In the genomic region with DNA sequence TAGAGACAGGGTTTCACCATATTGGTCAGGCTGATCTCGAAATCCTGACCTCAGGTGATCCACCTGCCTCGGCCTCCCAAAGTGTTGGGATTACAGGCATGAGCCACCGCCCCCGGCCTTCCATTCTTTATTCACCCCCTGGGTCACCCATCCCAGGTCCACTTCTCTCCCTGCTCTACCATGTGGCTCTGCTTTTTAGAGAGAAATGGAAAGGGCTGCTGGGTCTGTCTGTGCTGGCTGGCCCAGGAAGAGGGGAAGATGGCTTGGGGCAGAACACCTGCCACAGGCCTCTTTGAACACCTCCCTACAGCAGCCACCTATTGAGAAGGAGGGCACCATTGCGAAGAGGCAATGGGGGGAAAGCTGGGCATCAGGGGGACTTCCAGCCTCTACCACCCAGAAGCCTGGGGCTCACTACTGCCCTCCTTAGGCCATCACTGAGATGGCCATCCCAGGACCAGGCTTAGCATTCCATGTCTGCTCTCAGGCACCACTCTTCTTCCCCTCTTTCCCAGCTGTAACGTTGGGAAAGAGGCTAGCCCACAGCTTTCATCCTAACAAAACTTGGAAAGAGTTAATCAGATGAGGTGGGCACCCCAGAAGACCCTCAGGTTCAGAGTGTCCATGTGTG, we compare ENCODE assay signal across 1 cellular context.
TF ChIP-seq lines count a peak whose summit lies in the region.

No MANE protein-coding gene starts in this region.

TF ChIP-seq in GM23338, 12 proteins besides CTCF, POLR2A, EP300 and RAD21 (continued from another document):
- TF ChIP-seq ZNF462 (CRISPR knock-in tag; IDR thresholded peaks at IDR 0.05) (no peak), NANOG (IDR thresholded peaks at IDR 0.05; ENCODE audit: borderline replicate concordance) (no peak), EZH2phosphoT487 (IDR thresholded peaks at IDR 0.05; ENCODE audit: unreplicated experiment) (no peak), POLR2AphosphoS5 (IDR thresholded peaks at IDR 0.05; ENCODE audit: low read depth) (no peak), ZNF114 (CRISPR knock-in tag; IDR thresholded peaks at IDR 0.05) (no peak), JUNB (IDR thresholded peaks at IDR 0.05; ENCODE audit: unreplicated experiment) (no peak)
